Comparison of ENCODE assay signal across 8 cellular contexts in the genomic region with DNA sequence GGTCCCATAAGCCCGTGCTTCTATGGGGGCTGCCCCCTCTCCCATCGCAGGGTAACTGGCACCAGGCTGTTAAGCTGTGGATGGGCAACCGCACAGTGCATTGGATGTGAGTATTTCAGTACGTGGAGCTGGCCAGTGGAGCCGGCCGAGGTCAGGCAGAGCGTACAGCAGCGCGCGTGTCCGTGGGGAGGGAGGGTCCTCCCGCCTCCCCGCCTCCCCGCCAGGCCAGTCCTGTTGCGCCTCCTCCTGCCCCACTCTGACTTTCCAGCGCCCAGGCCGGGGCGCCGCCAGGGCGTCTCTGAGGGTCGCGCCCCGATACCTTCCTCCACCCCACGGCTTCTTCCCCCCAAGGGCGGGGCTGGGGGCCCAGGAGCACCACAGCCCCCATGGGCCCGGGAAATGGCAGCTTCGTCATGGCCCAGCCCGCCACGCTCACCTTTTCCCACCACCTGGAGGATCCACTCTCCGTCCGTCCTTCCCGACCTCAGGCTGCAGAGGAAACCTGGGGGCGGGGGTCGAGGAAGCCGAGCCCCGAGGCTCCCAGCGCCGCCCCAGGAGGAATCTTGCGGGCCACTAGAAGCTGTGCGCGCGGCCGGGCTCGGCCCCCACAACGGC. TPM values are rescaled to one million over a fixed set of nuclear protein-coding genes. Genes with fewer than 3 reads are reported as not detected.
A peak's percentile ranks its signal among the peaks of the same experiment; 100 is the strongest.
DNase-seq lines count a peak whose midpoint lies in the region; ATAC-seq and TF ChIP-seq lines count a peak whose summit lies in the region.

No MANE protein-coding gene starts in this region.

- no peaks in the 10 kb centered on the region for H3K27me3 ChIP-seq in right cardiac atrium (ENCODE audit: control insufficient read depth, insufficient read depth)
- H3K27me3 ChIP-seq in smooth muscle cell (ENCODE audit: low read depth) = no peaks in the 10 kb centered on the region

- H3K79me2 ChIP-seq in smooth muscle cell (ENCODE audit: low read depth) = peaks cover 35% of the 10 kb centered on the region

- WGBS in right cardiac atrium = 10% methylated on average over 45 of the region's 45 CpGs
- WGBS in smooth muscle cell (ENCODE audit: low lambda C conversion rate) = 7% methylated on average over 29 of the region's 45 CpGs

- TF ChIP-seq CTCF in HFF-Myc (IDR thresholded peaks at IDR 0.05; ENCODE audit: low read depth, low read length, missing control alignments) = no peak
- no peak for TF ChIP-seq CTCF in activated CD8-positive, alpha-beta T cell treated with anti-CD3 and anti-CD28 coated beads for 36 hours (IDR thresholded peaks at IDR 0.05)
- no peak for TF ChIP-seq CTCF in smooth muscle cell (IDR thresholded peaks at IDR 0.05; ENCODE audit: borderline replicate concordance, insufficient read depth, poor library complexity, severe bottlenecking)

- no peaks in the 10 kb centered on the region for H3K9me3 Mint-ChIP-seq in activated CD8-positive, alpha-beta T cell treated with anti-CD3 and anti-CD28 coated beads for 36 hours

- intact Hi-C loops in activated CD8-positive, alpha-beta T cell treated with anti-CD3 and anti-CD28 coated beads for 36 hours (cut with micrococcal nuclease) = no loop called here
- intact Hi-C loops in right cardiac atrium (cut with DNase I) = no loop called here

- peak overlapping the region; percentile 80 for H2AFZ ChIP-seq in smooth muscle cell (ENCODE audit: low read depth)

- H3K4me1 ChIP-seq in right cardiac atrium (ENCODE audit: control insufficient read depth, insufficient read depth, low read length) = no peaks in the 10 kb centered on the region
- peaks cover 5% of the 10 kb centered on the region for H3K4me1 ChIP-seq in smooth muscle cell (ENCODE audit: low read depth)

- H3K27ac ChIP-seq in right cardiac atrium (ENCODE audit: low read length) (peak overlapping the region; percentile 61), smooth muscle cell (ENCODE audit: low read depth) (no peak overlapping the region)

- peaks cover 10% of the 10 kb centered on the region for H3F3A ChIP-seq in smooth muscle cell (ENCODE audit: low read depth)

- peaks cover 22% of the 10 kb centered on the region for H3K4me1 Mint-ChIP-seq in activated CD8-positive, alpha-beta T cell treated with anti-CD3 and anti-CD28 coated beads for 36 hours (ENCODE audit: low read depth)

- no peak overlapping the region for H3K9ac ChIP-seq in smooth muscle cell (ENCODE audit: low read depth)

- no peak for ATAC-seq in activated CD8-positive, alpha-beta T cell treated with anti-CD3 and anti-CD28 coated beads for 36 hours
- ATAC-seq in right cardiac atrium = peak; percentile 12 to 38
- ATAC-seq in GM19452 (IDR thresholded peaks at IDR 0.05; ENCODE audit: unreplicated experiment) = no peak
- ATAC-seq in GM21526 (IDR thresholded peaks at IDR 0.05; ENCODE audit: low FRiP score, unreplicated experiment) = no peak

- H4K20me1 ChIP-seq in smooth muscle cell (ENCODE audit: low read depth) = no peaks in the 10 kb centered on the region

- H3K36me3 ChIP-seq in smooth muscle cell (ENCODE audit: low read depth) = no peaks in the 10 kb centered on the region

- no peak for DNase-seq in HFF-Myc (ENCODE audit: extremely low read depth, low read depth)
- DNase-seq in activated CD8-positive, alpha-beta T cell treated with anti-CD3 and anti-CD28 coated beads for 36 hours = no peak
- DNase-seq in right cardiac atrium = peak in 2 of 3 donors; percentile 66 to 73
- DNase-seq in smooth muscle cell (lab: John Stamatoyannopoulos, UW; ENCODE audit: unreplicated experiment) = no peak
- DNase-seq in NCI-H82 (lab: John Stamatoyannopoulos, UW) = no peak
- no peak for DNase-seq in NOMO-1 treated with DMSO at 0.1 percent for 48 hours (lab: John Stamatoyannopoulos, UW; ENCODE audit: unreplicated experiment)

- POLR2A ChIA-PET in activated CD8-positive, alpha-beta T cell treated with anti-CD3 and anti-CD28 coated beads for 36 hours (lab: Charles Lee) = no interaction called here

- H3K9me3 ChIP-seq in right cardiac atrium (ENCODE audit: control insufficient read depth, low read length) (no peaks in the 10 kb centered on the region), smooth muscle cell (replicated peaks; ENCODE audit: low read depth) (no peaks in the 10 kb centered on the region)

- H3K4me3 Mint-ChIP-seq in activated CD8-positive, alpha-beta T cell treated with anti-CD3 and anti-CD28 coated beads for 36 hours = peak overlapping the region; percentile 18

- peaks cover 9% of the 10 kb centered on the region for H3K27me3 Mint-ChIP-seq in activated CD8-positive, alpha-beta T cell treated with anti-CD3 and anti-CD28 coated beads for 36 hours

- H3K4me3 ChIP-seq in HFF-Myc (replicated peaks; ENCODE audit: low read depth, low read length) (peak overlapping the region; percentile 89), right cardiac atrium (ENCODE audit: low read length) (peak overlapping the region; percentile 79), smooth muscle cell (peak overlapping the region; percentile 83)

- H3K36me3 Mint-ChIP-seq in activated CD8-positive, alpha-beta T cell treated with anti-CD3 and anti-CD28 coated beads for 36 hours (ENCODE audit: low read depth) = peaks cover 29% of the 10 kb centered on the region

- CTCF ChIA-PET in activated CD8-positive, alpha-beta T cell treated with anti-CD3 and anti-CD28 coated beads for 36 hours (lab: Charles Lee) = no interaction called here

- no peak overlapping the region for H3K27ac Mint-ChIP-seq in activated CD8-positive, alpha-beta T cell treated with anti-CD3 and anti-CD28 coated beads for 36 hours

- H3K4me2 ChIP-seq in smooth muscle cell = peak overlapping the region; percentile 94

RNA-seq across cellular contexts. Expression of a gene that starts 0.9 kb away (rescaled TPM):
- 100 to 1,000 TPM; 217 to 219 TPM for total RNA-seq in activated CD8-positive, alpha-beta T cell treated with anti-CD3 and anti-CD28 coated beads for 36 hours
- total RNA-seq in right cardiac atrium (100 to 1,000 TPM in 3 of 4 donors, 10 to 100 TPM in 1; 88.7 to 120 (median 114) TPM), smooth muscle cell (178 and 183 TPM in 2 replicates)
- polyA plus RNA-seq in right cardiac atrium (86.8 TPM), smooth muscle cell (203 and 251 TPM in 2 replicates)

Comparison
In these comparisons a context has a peak if more than half of its experiments do, and no peak if none do; other contexts are left out.
1. DNase-seq: peak in right cardiac atrium (2 of 3); none in HFF-Myc (single experiment), activated CD8-positive, alpha-beta T cell treated with anti-CD3 and anti-CD28 coated beads for 36 hours (single experiment), smooth muscle cell (single experiment), NCI-H82 (single experiment) and NOMO-1 treated with DMSO at 0.1 percent for 48 hours (single experiment).
2. ATAC-seq: peak in right cardiac atrium (2 of 2); none in activated CD8-positive, alpha-beta T cell treated with anti-CD3 and anti-CD28 coated beads for 36 hours (single experiment), GM19452 (single experiment) and GM21526 (single experiment).
3. Peak in every context shown above with its lines, with median percentiles within 50 percentile points of each other: H3K4me3 ChIP-seq.